22 cellular contexts compared by ENCODE assay signal in the genomic region with DNA sequence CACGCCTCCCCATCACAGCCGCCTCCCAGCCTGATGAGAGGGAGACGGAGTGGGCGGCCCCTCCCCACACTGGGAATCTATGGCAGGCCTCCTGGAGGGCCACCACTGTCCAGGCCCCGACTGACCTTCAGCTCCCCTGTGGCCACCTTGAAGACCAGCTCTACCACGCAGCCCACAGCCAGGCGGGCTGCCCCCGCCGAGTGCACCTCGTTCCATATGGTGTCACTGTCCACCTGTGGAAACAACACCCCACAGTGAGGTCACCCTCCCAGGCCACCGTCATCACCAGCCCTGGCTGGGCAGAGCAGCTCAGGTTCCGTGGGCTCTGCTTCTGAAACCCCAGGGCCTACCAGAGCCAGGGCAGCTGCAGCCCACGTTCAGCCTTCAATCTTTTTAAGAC.
A peak's percentile ranks its signal among the peaks of the same experiment; 100 is the strongest.
DNase-seq lines count a peak whose midpoint lies in the region; ATAC-seq, FAIRE-seq and TF ChIP-seq lines count a peak whose summit lies in the region.
"Had no signal": no experiment of that assay in that cellular context is flagged by ENCODE, and none has a peak within 500 bp of the region (broad histone marks: within the 10 kb centered on the region; RNA-seq: fewer than 3 reads in every experiment).

No MANE protein-coding gene starts in this region.

- CTCF ChIA-PET in GM12878 (lab: Yijun Ruan, JAX) = interaction anchor here (0.6 kb wide), 1 partner anchor 1903 kb away, joined by 3 read pairs; no protein-coding TSS in a partner anchor

- WGBS in heart right ventricle, 2 donors = 92 to 93% methylated on average over 13 of the region's 13 CpGs
- 81% methylated on average over 13 of the region's 13 CpGs for WGBS in GM12878 (ENCODE audit: insufficient coverage, insufficient replicate concordance, low lambda C conversion rate, missing lambda C conversion rate)

- in situ Hi-C loops in GM12878 (cut with MboI) = no loop called here

- no peak overlapping the region for H3K27ac Mint-ChIP-seq in stimulated activated memory B cell treated with anti-CD40 and anti-IgM and Interleukin-4, amounts not matched to agents 10 μg/mL and 1 μg/mL and 100 μg/mL, for 72 hours
- H3K27ac Mint-ChIP-seq: CD4-positive, CD25-positive, alpha-beta regulatory T cell; GM23338 had no signal

- no peaks in the 10 kb centered on the region for H3K9me3 ChIP-seq in heart right ventricle
- no peaks in the 10 kb centered on the region for H3K9me3 ChIP-seq in GM12878 (replicated peaks; ENCODE audit: control insufficient read depth, insufficient read depth, low read length)
- H3K9me3 ChIP-seq: BE2C had no signal

- ATAC-seq in Right ventricle myocardium inferior = peak; percentile 9
- no peak for ATAC-seq in heart right ventricle
- ATAC-seq in GM12878 = no peak
- peak; percentile 18 for ATAC-seq in stimulated activated memory B cell treated with anti-CD40 and anti-IgM and Interleukin-4, amounts not matched to agents 10 μg/mL and 1 μg/mL and 100 μg/mL, for 72 hours
- ATAC-seq: GM23338 had no signal

- H3K4me2 ChIP-seq in GM12878 (ENCODE audit: control insufficient read depth, insufficient read depth) = no peak overlapping the region
- H3K4me2 ChIP-seq: GM23338 had no signal

- H3K9ac ChIP-seq in GM12878 (ENCODE audit: control insufficient read depth, insufficient read depth, low read length) = no peak overlapping the region

- DNase-seq in Right ventricle myocardium inferior (ENCODE audit: missing footprints) = no peak
- DNase-seq in heart right ventricle = no peak
- no peak for DNase-seq in GM12878 (ENCODE audit: low read depth, low spot score)
- DNase-seq in myocyte (ENCODE audit: low read depth) = peak; percentile 62
- no peak for DNase-seq in substantia nigra (lab: John Stamatoyannopoulos, UW)
- DNase-seq in hypothalamus (lab: John Stamatoyannopoulos, UW) = no peak
- DNase-seq: ACHN; BE2C; C1 segment of cervical spinal cord; CD4-positive, CD25-positive, alpha-beta regulatory T cell; CD8-positive, alpha-beta memory T cell; COR-L47; DMS 273 treated with DMSO at 0.1 percent for 48 hours; DMS53; DND-41; EL; HCEC 1CT had no signal

- FAIRE-seq in GM12878 (lab: Jason Lieb, UNC) = no peak
- FAIRE-seq: A204.1, GM12892, H54 had no signal

- no peaks in the 10 kb centered on the region for H3K27me3 Mint-ChIP-seq in stimulated activated memory B cell treated with anti-CD40 and anti-IgM and Interleukin-4, amounts not matched to agents 10 μg/mL and 1 μg/mL and 100 μg/mL, for 72 hours
- H3K27me3 Mint-ChIP-seq: CD4-positive, CD25-positive, alpha-beta regulatory T cell; CD8-positive, alpha-beta memory T cell had no signal

- SMC1A ChIA-PET in GM12878 (lab: Charles Lee; ENCODE audit: uncharacterized antibody, unreplicated experiment) = no interaction called here

- 0 out of 2 replicates have a peak, but pooled peaks have one; percentile 8 for TF ChIP-seq RAD21 in GM12878 (IDR thresholded peaks at IDR 0.05; ENCODE audit: insufficient read depth, low read depth, low read length)

- H4K20me1 ChIP-seq in GM12878 (ENCODE audit: control insufficient read depth, insufficient read depth) = no peaks in the 10 kb centered on the region

- H3K36me3 ChIP-seq in heart right ventricle = peaks cover 0 to 86% (median 20%) of the 10 kb centered on the region in 9 donors
- no peaks in the 10 kb centered on the region for H3K36me3 ChIP-seq in GM12878 (ENCODE audit: control insufficient read depth in 2 of 2, insufficient read depth in 2 of 2, low read length in 1 of 2)
- H3K36me3 ChIP-seq: BE2C had no signal

- no peak overlapping the region for H2AFZ ChIP-seq in GM12878 (ENCODE audit: control insufficient read depth, low read depth, low read length)
- H2AFZ ChIP-seq: GM23338 had no signal

- no peaks in the 10 kb centered on the region for H3K27me3 ChIP-seq in heart right ventricle
- no peaks in the 10 kb centered on the region for H3K27me3 ChIP-seq in GM12878 (replicated peaks in 1 of 2; ENCODE audit: control insufficient read depth in 2 of 2, insufficient read depth in 2 of 2, low read length in 1 of 2)
- H3K27me3 ChIP-seq: BE2C had no signal

- intact Hi-C loops in Right ventricle myocardium inferior (cut with DNase I) = no loop called here
- intact Hi-C loops in heart right ventricle (cut with DNase I) = no loop called here
- intact Hi-C loops in GM12878 (cut with micrococcal nuclease; ENCODE audit: unreplicated experiment) = no loop called here

- no peaks in the 10 kb centered on the region for H3K4me1 Mint-ChIP-seq in stimulated activated memory B cell treated with anti-CD40 and anti-IgM and Interleukin-4, amounts not matched to agents 10 μg/mL and 1 μg/mL and 100 μg/mL, for 72 hours
- H3K4me1 Mint-ChIP-seq: CD8-positive, alpha-beta memory T cell had no signal

- no peak for TF ChIP-seq POLR2A in GM12878 (IDR thresholded peaks at IDR 0.05; ENCODE audit: low read depth, low read length)

- peaks cover 17% of the 10 kb centered on the region for H3K36me3 Mint-ChIP-seq in stimulated activated memory B cell treated with anti-CD40 and anti-IgM and Interleukin-4, amounts not matched to agents 10 μg/mL and 1 μg/mL and 100 μg/mL, for 72 hours

- H3K4me3 ChIP-seq in heart right ventricle (no peak overlapping the region), GM12878 (no peak overlapping the region)
- H3K4me3 ChIP-seq: GM23338 had no signal

- POLR2A ChIA-PET in GM12878 (lab: Charles Lee) = no interaction called here

- no peaks in the 10 kb centered on the region for H3K79me2 ChIP-seq in GM12878 (ENCODE audit: control insufficient read depth, insufficient read depth, low read length)

- no peak overlapping the region for H3K4me3 Mint-ChIP-seq in stimulated activated memory B cell treated with anti-CD40 and anti-IgM and Interleukin-4, amounts not matched to agents 10 μg/mL and 1 μg/mL and 100 μg/mL, for 72 hours
- H3K4me3 Mint-ChIP-seq: CD4-positive, CD25-positive, alpha-beta regulatory T cell; CD8-positive, alpha-beta memory T cell; GM23338 had no signal

- no peak for TF ChIP-seq EP300 in GM12878 (IDR thresholded peaks at IDR 0.05; ENCODE audit: borderline replicate concordance in 1 of 2, control insufficient read depth in 1 of 2, low read depth in 2 of 2, low read length in 2 of 2)

- H3K27ac ChIP-seq in heart right ventricle (no peak overlapping the region), GM12878 (ENCODE audit: control insufficient read depth, insufficient read depth) (no peak overlapping the region), substantia nigra (ENCODE audit: low read depth, low read length, poor library complexity, severe bottlenecking) (no peak overlapping the region)

- no peaks in the 10 kb centered on the region for H3K4me1 ChIP-seq in heart right ventricle
- H3K4me1 ChIP-seq in GM12878 (ENCODE audit: control insufficient read depth, insufficient read depth, low read length) = no peaks in the 10 kb centered on the region
- H3K4me1 ChIP-seq: BE2C had no signal

- H3K9me3 Mint-ChIP-seq in stimulated activated memory B cell treated with anti-CD40 and anti-IgM and Interleukin-4, amounts not matched to agents 10 μg/mL and 1 μg/mL and 100 μg/mL, for 72 hours = no peaks in the 10 kb centered on the region
- H3K9me3 Mint-ChIP-seq: CD4-positive, CD25-positive, alpha-beta regulatory T cell; CD8-positive, alpha-beta memory T cell; GM23338 had no signal

- TF ChIP-seq CTCF in heart right ventricle (IDR thresholded peaks at IDR 0.05) = no peak
- no peak; a peak in 1 of 6 replicates for TF ChIP-seq CTCF in GM12878 (IDR thresholded peaks at IDR 0.05 in 2 of 3, conservative IDR thresholded peaks at IDR 0.05 in 1 of 3; ENCODE audit: control insufficient read depth in 2 of 3, extremely low read depth in 1 of 3, insufficient read depth in 1 of 3, low read depth in 3 of 3, low read length in 3 of 3)

- BruUV-seq in GM12878 (replicated peaks; lab: Mats Ljungman, UMichigan) = no TSS peak

- RAD21 ChIA-PET in GM12878 (lab: Charles Lee; ENCODE audit: unreplicated experiment) = no interaction called here

TF ChIP-seq in GM12878, 131 proteins besides CTCF, POLR2A, EP300 and RAD21 (continues in another document):
- TF ChIP-seq FOXK2 (IDR thresholded peaks at IDR 0.05) (no peak), GABPA (IDR thresholded peaks at IDR 0.05; ENCODE audit: low read depth) (no peak), CBX3 (IDR thresholded peaks at IDR 0.05; ENCODE audit: borderline replicate concordance, low read depth) (no peak)
- TF ChIP-seq, protein P1, sequence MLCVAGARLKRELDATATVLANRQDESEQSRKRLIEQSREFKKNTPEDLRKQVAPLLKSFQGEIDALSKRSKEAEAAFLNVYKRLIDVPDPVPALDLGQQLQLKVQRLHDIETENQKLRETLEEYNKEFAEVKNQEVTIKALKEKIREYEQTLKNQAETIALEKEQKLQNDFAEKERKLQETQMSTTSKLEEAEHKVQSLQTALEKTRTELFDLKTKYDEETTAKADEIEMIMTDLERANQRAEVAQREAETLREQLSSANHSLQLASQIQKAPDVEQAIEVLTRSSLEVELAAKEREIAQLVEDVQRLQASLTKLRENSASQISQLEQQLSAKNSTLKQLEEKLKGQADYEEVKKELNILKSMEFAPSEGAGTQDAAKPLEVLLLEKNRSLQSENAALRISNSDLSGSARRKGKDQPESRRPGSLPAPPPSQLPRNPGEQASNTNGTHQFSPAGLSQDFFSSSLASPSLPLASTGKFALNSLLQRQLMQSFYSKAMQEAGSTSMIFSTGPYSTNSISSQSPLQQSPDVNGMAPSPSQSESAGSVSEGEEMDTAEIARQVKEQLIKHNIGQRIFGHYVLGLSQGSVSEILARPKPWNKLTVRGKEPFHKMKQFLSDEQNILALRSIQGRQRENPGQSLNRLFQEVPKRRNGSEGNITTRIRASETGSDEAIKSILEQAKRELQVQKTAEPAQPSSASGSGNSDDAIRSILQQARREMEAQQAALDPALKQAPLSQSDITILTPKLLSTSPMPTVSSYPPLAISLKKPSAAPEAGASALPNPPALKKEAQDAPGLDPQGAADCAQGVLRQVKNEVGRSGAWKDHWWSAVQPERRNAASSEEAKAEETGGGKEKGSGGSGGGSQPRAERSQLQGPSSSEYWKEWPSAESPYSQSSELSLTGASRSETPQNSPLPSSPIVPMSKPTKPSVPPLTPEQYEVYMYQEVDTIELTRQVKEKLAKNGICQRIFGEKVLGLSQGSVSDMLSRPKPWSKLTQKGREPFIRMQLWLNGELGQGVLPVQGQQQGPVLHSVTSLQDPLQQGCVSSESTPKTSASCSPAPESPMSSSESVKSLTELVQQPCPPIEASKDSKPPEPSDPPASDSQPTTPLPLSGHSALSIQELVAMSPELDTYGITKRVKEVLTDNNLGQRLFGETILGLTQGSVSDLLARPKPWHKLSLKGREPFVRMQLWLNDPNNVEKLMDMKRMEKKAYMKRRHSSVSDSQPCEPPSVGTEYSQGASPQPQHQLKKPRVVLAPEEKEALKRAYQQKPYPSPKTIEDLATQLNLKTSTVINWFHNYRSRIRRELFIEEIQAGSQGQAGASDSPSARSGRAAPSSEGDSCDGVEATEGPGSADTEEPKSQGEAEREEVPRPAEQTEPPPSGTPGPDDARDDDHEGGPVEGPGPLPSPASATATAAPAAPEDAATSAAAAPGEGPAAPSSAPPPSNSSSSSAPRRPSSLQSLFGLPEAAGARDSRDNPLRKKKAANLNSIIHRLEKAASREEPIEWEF (IDR thresholded peaks at IDR 0.05; ENCODE audit: insufficient replicate concordance, low read depth, low read length) = no peak

Comparison
In these comparisons a context has a peak if more than half of its experiments do, and no peak if none do; other contexts are left out.
1. ATAC-seq: peak in Right ventricle myocardium inferior (single experiment) and stimulated activated memory B cell treated with anti-CD40 and anti-IgM and Interleukin-4, amounts not matched to agents 10 μg/mL and 1 μg/mL and 100 μg/mL, for 72 hours (single experiment); none in heart right ventricle (0 of 8) and GM12878 (single experiment).